ENCODE assay signal across 9 cellular contexts in genomic region chr17:5110816-5111215, GRCh38. TPM values are rescaled to one million over a fixed set of nuclear protein-coding genes. Genes with fewer than 3 reads are reported as not detected.
DNase-seq lines count a peak whose midpoint lies in the region; ATAC-seq, FAIRE-seq and TF ChIP-seq lines count a peak whose summit lies in the region.
"Had no signal": no experiment of that assay in that cellular context is flagged by ENCODE, and none has a peak within 500 bp of the region (broad histone marks: within the 10 kb centered on the region; RNA-seq: fewer than 3 reads in every experiment).

No MANE protein-coding gene starts in this region.

- intact Hi-C loops in pancreas (cut with DNase I): no loop called here

- H3K4me1 ChIP-seq in OCI-LY3 (ENCODE audit: low read length) (0 out of 2 replicates have a peak, but pooled peaks cover 4% of the 10 kb centered on the region), endocrine pancreas (ENCODE audit: control insufficient read depth, insufficient read depth, low read length) (no peaks in the 10 kb centered on the region), pancreas (peaks cover 0 to 7% (median 0%) of the 10 kb centered on the region in 3 donors)

- no peaks in the 10 kb centered on the region for H3K27me3 ChIP-seq in OCI-LY3 (ENCODE audit: low read depth, low read length)
- H3K27me3 ChIP-seq in endocrine pancreas (ENCODE audit: control insufficient read depth, insufficient read depth, low read length): peaks cover 3% of the 10 kb centered on the region
- H3K27me3 ChIP-seq in pancreas: peaks cover 0 to 4% (median under 1%) of the 10 kb centered on the region in 4 donors

- DNase-seq in pancreas (peak in 1 of 6 donors; percentile 14), NCI-H1417 treated with DMSO at 0.1 percent for 48 hours (lab: John Stamatoyannopoulos, UW) (no peak), SHP77 treated with DMSO at 0.1 percent for 48 hours (lab: John Stamatoyannopoulos, UW) (no peak)

- H3K9me3 ChIP-seq in OCI-LY3 (ENCODE audit: insufficient read depth, low read length) (no peaks in the 10 kb centered on the region), endocrine pancreas (ENCODE audit: control insufficient read depth, low read length) (no peaks in the 10 kb centered on the region), pancreas (no peaks in the 10 kb centered on the region)

- H2AFZ ChIP-seq in OCI-LY3 (ENCODE audit: low read depth, low read length): no peak overlapping the region

- ATAC-seq in pancreas: no peak
- ATAC-seq in GM21390 (IDR thresholded peaks at IDR 0.05; ENCODE audit: unreplicated experiment): no peak
- no peak for ATAC-seq in GM21447 (IDR thresholded peaks at IDR 0.05; ENCODE audit: unreplicated experiment)

- peak overlapping the region; percentile 72 for H3K4me3 ChIP-seq in GM08714 (ENCODE audit: low read length)
- no peak overlapping the region for H3K4me3 ChIP-seq in OCI-LY3 (ENCODE audit: low read length)
- peak overlapping the region; percentile 80 for H3K4me3 ChIP-seq in endocrine pancreas (ENCODE audit: control insufficient read depth, insufficient read depth, low read length)
- H3K4me3 ChIP-seq in pancreas: peak overlapping the region; percentile 70 to 92 (median 78)

- H4K20me1 ChIP-seq in OCI-LY3 (ENCODE audit: insufficient read depth, low read length): no peaks in the 10 kb centered on the region

- 18 to 26% methylated on average over 8 of the region's 8 CpGs for WGBS in pancreas, 2 donors

- H3K27ac ChIP-seq in OCI-LY3 (ENCODE audit: low read length) (no peak overlapping the region), pancreas (no peak overlapping the region)

- no peak for FAIRE-seq in pancreas (lab: Jason Lieb, UNC)

- H3K79me2 ChIP-seq in OCI-LY3 (ENCODE audit: low read length): no peaks in the 10 kb centered on the region

- H3K9ac ChIP-seq in OCI-LY3 (ENCODE audit: low read length): no peak overlapping the region
- H3K9ac ChIP-seq in endocrine pancreas (ENCODE audit: control insufficient read depth, insufficient read depth, low read length): peak overlapping the region; percentile 78

- TF ChIP-seq CTCF in OCI-LY3 (IDR thresholded peaks at IDR 0.05; ENCODE audit: low read depth, low read length): no peak
- no peak for TF ChIP-seq CTCF in pancreas (IDR thresholded peaks at IDR 0.05)

- H3K36me3 ChIP-seq in OCI-LY3 (replicated peaks; ENCODE audit: low read depth, low read length): peaks cover 9% of the 10 kb centered on the region
- peaks cover 9% of the 10 kb centered on the region for H3K36me3 ChIP-seq in endocrine pancreas (ENCODE audit: control insufficient read depth, insufficient read depth, low read length)
- H3K36me3 ChIP-seq in pancreas: no peaks in the 10 kb centered on the region

- peak overlapping the region; percentile 70; the same call in 1 of the 2 replicates for H3K4me2 ChIP-seq in OCI-LY3 (ENCODE audit: low read length)

RNA-seq across cellular contexts. Expression of gene ZNF232, which starts 0.9 kb away (rescaled TPM):
- total RNA-seq in pancreas: 1 to 10 TPM; 2.8 to 5.5 (median 3.6) TPM
- 1 to 10 TPM; 5.8 to 7.1 TPM for polyA plus RNA-seq in pancreas

RNA-seq across cellular contexts. Expression of gene USP6, which starts 5.0 kb away (rescaled TPM):
- under 1 TPM; 0.03 to 0.09 (median 0.05) TPM for total RNA-seq in pancreas
- under 1 TPM; 0.04 to 0.09 TPM for polyA plus RNA-seq in pancreas
- total RNA-seq: RPMI7951 had no signal

RNA-seq across cellular contexts. Expression of gene ZFP3, which starts 32.5 kb away (rescaled TPM):
- 1 to 10 TPM; 2.7 to 5.2 (median 3.5) TPM for total RNA-seq in pancreas
- polyA plus RNA-seq in pancreas: 1 to 10 TPM; 1.9 to 3.2 TPM
